ENCODE assay signal across 24 cellular contexts in the genomic region with DNA sequence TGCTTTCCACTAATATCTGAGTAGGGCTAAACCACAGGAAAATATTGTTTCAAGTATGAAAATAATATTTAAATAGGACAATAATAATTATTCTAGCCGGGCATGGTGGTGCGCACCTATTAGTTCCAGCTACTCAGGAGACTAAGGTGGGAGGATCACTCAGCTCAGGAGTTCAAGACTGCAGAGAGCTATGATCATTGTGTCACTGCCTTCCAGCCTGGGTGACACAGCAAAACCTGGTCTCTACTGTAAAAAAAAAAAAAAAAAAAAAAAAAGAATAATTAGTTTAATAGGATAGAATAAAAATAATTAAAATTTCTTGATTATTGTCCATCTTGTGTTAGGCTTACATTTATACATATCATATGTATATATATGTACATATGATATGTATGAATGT.
"Had no signal": no experiment of that assay in that cellular context is flagged by ENCODE, and none has a peak within 500 bp of the region (broad histone marks: within the 10 kb centered on the region; RNA-seq: fewer than 3 reads in every experiment).

No MANE protein-coding gene starts in this region.

- H3K27ac ChIP-seq: hepatocyte, left ventricle myocardium inferior, ovary, right atrium auricular region, skin epidermis, spleen, suprapubic skin, thoracic aorta, tibial artery, upper lobe of right lung had no signal

- H3K27me3 Mint-ChIP-seq: naive B cell; progenitor cell of endocrine pancreas; stimulated activated naive CD8-positive, alpha-beta T cell treated with anti-CD3 and anti-CD28 coated beads, Interleukin-15, Interleukin-2, amounts not matched to agents 100 ng/mL and 50 ng/mL, for 24 hours had no signal

- H3K79me2 ChIP-seq: hepatocyte had no signal

- H3K4me2 ChIP-seq: hepatocyte had no signal

- FAIRE-seq: urothelium cell line had no signal

- H2AFZ ChIP-seq: hepatocyte had no signal

- H3K36me3 ChIP-seq: left ventricle myocardium inferior, ovary, right atrium auricular region, spleen, suprapubic skin, thoracic aorta, tibial artery, upper lobe of right lung had no signal

- H3K4me1 ChIP-seq: left ventricle myocardium inferior, right atrium auricular region, suprapubic skin, tibial artery, upper lobe of right lung had no signal

- H3K27ac Mint-ChIP-seq: mesothelial cell of epicardium; natural killer cell; nephron progenitor cell; progenitor cell of endocrine pancreas; stimulated activated effector memory CD8-positive, alpha-beta T cell treated with anti-CD3 and anti-CD28 coated beads, Interleukin-12 subunit alpha, Interleukin-12 subunit beta, amount 100 ng/mL, for 72 hours; stimulated activated naive CD8-positive, alpha-beta T cell treated with anti-CD3 and anti-CD28 coated beads, Interleukin-15, Interleukin-2, amounts not matched to agents 100 ng/mL and 50 ng/mL, for 24 hours had no signal

- H3K9me3 Mint-ChIP-seq: mesothelial cell of epicardium; naive B cell; natural killer cell; nephron progenitor cell; stimulated activated effector memory CD8-positive, alpha-beta T cell treated with anti-CD3 and anti-CD28 coated beads, Interleukin-12 subunit alpha, Interleukin-12 subunit beta, amount 100 ng/mL, for 72 hours; stimulated activated naive CD8-positive, alpha-beta T cell treated with anti-CD3 and anti-CD28 coated beads, Interleukin-15, Interleukin-2, amounts not matched to agents 100 ng/mL and 50 ng/mL, for 24 hours had no signal

- H3K27me3 ChIP-seq: hepatocyte, ovary, right atrium auricular region, spleen, suprapubic skin, tibial artery, upper lobe of right lung had no signal

- H3K4me3 Mint-ChIP-seq: mesothelial cell of epicardium; natural killer cell; nephron progenitor cell; stimulated activated effector memory CD8-positive, alpha-beta T cell treated with anti-CD3 and anti-CD28 coated beads, Interleukin-12 subunit alpha, Interleukin-12 subunit beta, amount 100 ng/mL, for 72 hours; stimulated activated naive CD8-positive, alpha-beta T cell treated with anti-CD3 and anti-CD28 coated beads, Interleukin-15, Interleukin-2, amounts not matched to agents 100 ng/mL and 50 ng/mL, for 24 hours had no signal

- H3K4me1 Mint-ChIP-seq: natural killer cell; nephron progenitor cell; stimulated activated effector memory CD8-positive, alpha-beta T cell treated with anti-CD3 and anti-CD28 coated beads, Interleukin-12 subunit alpha, Interleukin-12 subunit beta, amount 100 ng/mL, for 72 hours had no signal

- H3K36me3 Mint-ChIP-seq: mesothelial cell of epicardium; naive B cell; natural killer cell; stimulated activated effector memory CD8-positive, alpha-beta T cell treated with anti-CD3 and anti-CD28 coated beads, Interleukin-12 subunit alpha, Interleukin-12 subunit beta, amount 100 ng/mL, for 72 hours had no signal

- DNase-seq: islet precursor cell; left ventricle myocardium inferior; naive B cell; natural killer cell; nephron progenitor cell; ovary; spleen; stimulated activated CD4-positive, alpha-beta T cell treated with anti-CD3 and anti-CD28 coated beads, Interleukin-4, amount 100 ng/mL, for 24 hours; stimulated activated naive CD4-positive, alpha-beta T cell; tibial artery; trophoblast cell; upper lobe of right lung had no signal

- H3K9me3 ChIP-seq: left ventricle myocardium inferior, ovary, right atrium auricular region, spleen, suprapubic skin, thoracic aorta, tibial artery, upper lobe of right lung had no signal

- ATAC-seq: natural killer cell; sciatic nerve; stimulated activated effector memory CD8-positive, alpha-beta T cell treated with anti-CD3 and anti-CD28 coated beads, Interleukin-12 subunit alpha, Interleukin-12 subunit beta, amount 100 ng/mL, for 72 hours; upper lobe of right lung had no signal

- H3K4me3 ChIP-seq: hepatocyte, left ventricle myocardium inferior, lung, ovary, right atrium auricular region, skin epidermis, spleen, suprapubic skin, thoracic aorta, tibial artery, upper lobe of right lung had no signal
